ENCODE assay signal across 34 cellular contexts in the genomic region with DNA sequence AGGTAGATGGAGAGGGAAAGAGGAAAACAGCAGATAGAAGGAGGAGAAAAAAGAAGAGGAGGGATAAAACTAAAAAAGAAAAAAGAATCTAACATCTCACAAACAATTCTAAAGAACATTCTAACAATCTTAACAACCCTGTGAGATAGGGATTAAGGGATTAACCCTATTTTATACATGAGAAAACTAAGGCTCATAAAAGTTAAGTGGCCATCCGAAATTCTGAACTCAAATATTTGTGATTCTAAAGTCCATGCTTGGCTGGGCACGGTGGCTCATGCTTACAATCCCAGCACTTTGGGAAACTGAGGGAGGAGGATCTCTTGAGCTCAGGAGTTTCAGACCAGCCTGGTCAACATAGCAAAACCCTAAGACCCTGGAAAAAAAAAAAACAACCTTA.
"Had no signal": no experiment of that assay in that cellular context is flagged by ENCODE, and none has a peak within 500 bp of the region (broad histone marks: within the 10 kb centered on the region; RNA-seq: fewer than 3 reads in every experiment).

No MANE protein-coding gene starts in this region.

- FAIRE-seq: astrocyte, bronchial epithelial cell, K562, RCC 7860 had no signal

- H3K27me3 ChIP-seq: body of pancreas had no signal

- H3K9me3 Mint-ChIP-seq: activated CD4-positive, alpha-beta memory T cell treated with anti-CD3 and anti-CD28 coated beads, Interleukin-2, amount 10 ng/mL, durations not matched to agents 7 days and 5 days; activated naive CD4-positive, alpha-beta T cell treated with anti-CD3 and anti-CD28 coated beads, Interleukin-2, amount 50 U/mL, for 24 hours; activated T-helper 2 cell treated with anti-CD3 and anti-CD28 coated beads, Interferon-gamma antibody, Interleukin-2, Interleukin-4, amounts not matched to agents 10 μg/mL and 5 μg/mL and 100 μg/mL, durations not matched to agents 14 hours and 24 hours and 36 hours had no signal

- H3K27ac Mint-ChIP-seq: activated CD4-positive, alpha-beta memory T cell treated with anti-CD3 and anti-CD28 coated beads, Interleukin-2, amount 10 ng/mL, durations not matched to agents 7 days and 5 days; activated CD8-positive, alpha-beta memory T cell treated with anti-CD3 and anti-CD28 coated beads, Interleukin-2, amount 10 ng/mL, durations not matched to agents 7 days and 5 days; activated naive CD8-positive, alpha-beta T cell treated with anti-CD3 and anti-CD28 coated beads, Interleukin-2, amount 10 ng/mL, durations not matched to agents 7 days and 5 days; activated T-helper 2 cell treated with anti-CD3 and anti-CD28 coated beads, Interferon-gamma antibody, Interleukin-2, Interleukin-4, amounts not matched to agents 10 μg/mL and 5 μg/mL and 100 μg/mL, durations not matched to agents 14 hours and 24 hours and 36 hours had no signal

- DNase-seq: activated CD4-positive, alpha-beta memory T cell treated with anti-CD3 and anti-CD28 coated beads, Interleukin-2, amount 10 ng/mL, durations not matched to agents 7 days and 5 days; activated CD4-positive, alpha-beta T cell treated with anti-CD3 and anti-CD28 coated beads for 1 hour; activated CD4-positive, alpha-beta T cell treated with anti-CD3 and anti-CD28 coated beads for 48 hours; activated CD4-positive, CD25-positive, alpha-beta regulatory T cell; activated CD8-positive, alpha-beta memory T cell treated with anti-CD3 and anti-CD28 coated beads for 24 hours; activated CD8-positive, alpha-beta memory T cell treated with anti-CD3 and anti-CD28 coated beads, Interleukin-2, amount 10 ng/mL, durations not matched to agents 7 days and 5 days; activated CD8-positive, alpha-beta memory T cell treated with anti-CD3 and anti-CD28 coated beads, Interleukin-2, amount 50 U/mL, for 48 hours; activated gamma-delta T cell; activated naive CD4-positive, alpha-beta T cell treated with Interleukin-2 at 50 U/mL for 16 hours; activated naive CD8-positive, alpha-beta T cell treated with anti-CD3 and anti-CD28 coated beads, Interleukin-2, amount 10 ng/mL, durations not matched to agents 7 days and 5 days; amygdala; body of pancreas; caudate nucleus; NCI-H1092 treated with DMSO at 0.1 percent for 48 hours; NCI-H1417; NCI-H146; NCI-H187; NCI-H2029 treated with DMSO at 0.1 percent for 48 hours; NCI-H2107; NCI-H2171; NCI-H510A treated with DMSO at 0.1 percent for 48 hours; NCI-H69; NK-92 treated with Interleukin-12 subunit alpha and Interleukin-12 subunit beta, amount 100 ng/mL, for 24 hours; PC-9; T1000; WERI-Rb-1 had no signal

- H2AFZ ChIP-seq: PC-9 had no signal

- H3K9me3 ChIP-seq: body of pancreas had no signal

- H3K27ac ChIP-seq: body of pancreas, PC-9, RWPE1, WERI-Rb-1 had no signal

- ATAC-seq: activated CD8-positive, alpha-beta memory T cell treated with anti-CD3 and anti-CD28 coated beads, Interleukin-2, amount 10 ng/mL, durations not matched to agents 7 days and 5 days; body of pancreas; K562; Right ventricle myocardium inferior had no signal

- H3K4me3 ChIP-seq: body of pancreas, K562, PC-9 had no signal

- H3K4me1 Mint-ChIP-seq: activated naive CD8-positive, alpha-beta T cell treated with anti-CD3 and anti-CD28 coated beads, Interleukin-2, amount 10 ng/mL, durations not matched to agents 7 days and 5 days had no signal

- H3K4me2 ChIP-seq: PC-9 had no signal

- H3K4me3 Mint-ChIP-seq: activated CD4-positive, alpha-beta memory T cell treated with anti-CD3 and anti-CD28 coated beads, Interleukin-2, amount 10 ng/mL, durations not matched to agents 7 days and 5 days; activated CD8-positive, alpha-beta memory T cell treated with anti-CD3 and anti-CD28 coated beads, Interleukin-2, amount 10 ng/mL, durations not matched to agents 7 days and 5 days; activated naive CD4-positive, alpha-beta T cell treated with anti-CD3 and anti-CD28 coated beads, Interleukin-2, amount 50 U/mL, for 24 hours; activated naive CD8-positive, alpha-beta T cell treated with anti-CD3 and anti-CD28 coated beads, Interleukin-2, amount 10 ng/mL, durations not matched to agents 7 days and 5 days had no signal

- H3K36me3 ChIP-seq: WERI-Rb-1 had no signal

- H3K27me3 Mint-ChIP-seq: activated CD4-positive, alpha-beta memory T cell treated with anti-CD3 and anti-CD28 coated beads, Interleukin-2, amount 10 ng/mL, durations not matched to agents 7 days and 5 days; activated CD8-positive, alpha-beta memory T cell treated with anti-CD3 and anti-CD28 coated beads, Interleukin-2, amount 10 ng/mL, durations not matched to agents 7 days and 5 days; activated naive CD4-positive, alpha-beta T cell treated with anti-CD3 and anti-CD28 coated beads, Interleukin-2, amount 50 U/mL, for 24 hours; activated naive CD8-positive, alpha-beta T cell treated with anti-CD3 and anti-CD28 coated beads, Interleukin-2, amount 10 ng/mL, durations not matched to agents 7 days and 5 days had no signal
